In genomic region chr13:106230450-106230849, GRCh38 we compare ENCODE assay signal across 1 cellular context.
TF ChIP-seq lines count a peak whose summit lies in the region.

No MANE protein-coding gene starts in this region.

TF ChIP-seq in endothelial cell of umbilical vein, 7 proteins besides CTCF, POLR2A, EP300 and RAD21:
- TF ChIP-seq FOS (IDR thresholded peaks at IDR 0.05; ENCODE audit: borderline replicate concordance, insufficient read depth, low read length) (peak; percentile 33), MYC (IDR thresholded peaks at IDR 0.05; ENCODE audit: low read depth, low read length) (no peak)
